In genomic region chr2:102063360-102063947, GRCh38 we compare ENCODE assay signal across 8 cellular contexts.
DNase-seq lines count a peak whose midpoint lies in the region; ATAC-seq and TF ChIP-seq lines count a peak whose summit lies in the region.

No MANE protein-coding gene starts in this region.

- no peaks in the 10 kb centered on the region for H3K9me3 ChIP-seq in esophagus muscularis mucosa

- in situ Hi-C loops in ACHN (cut with HindIII; ENCODE audit: low pct_ligation_motif_present, low pct_unique_long_range_greater_than_20kb, low sequenced_read_pairs) = no loop called here

- WGBS in esophagus muscularis mucosa = 42% methylated on average over 7 of the region's 7 CpGs

- peaks cover 50 to 73% (median 66%) of the 10 kb centered on the region in 4 donors for H3K4me1 ChIP-seq in esophagus muscularis mucosa

- peak; percentile 87 for DNase-seq in CD14-positive monocyte (ENCODE audit: low spot score)
- DNase-seq in RPMI7951 (ENCODE audit: low read depth) = peak; percentile 72
- DNase-seq in esophagus muscularis mucosa (ENCODE audit: extremely low spot score) = peak; percentile 95
- no peak for DNase-seq in omental fat pad (ENCODE audit: low spot score)
- no peak for DNase-seq in stimulated activated naive B cell treated with anti-CD40 and anti-IgM and Interleukin-4, amounts not matched to agents 10 μg/mL and 1 μg/mL and 100 μg/mL, for 72 hours
- no peak for DNase-seq in HuH-7.5 (ENCODE audit: low spot score)
- no peak for DNase-seq in ACHN
- no peak for DNase-seq in T-helper 1 cell

- TF ChIP-seq CTCF in CD14-positive monocyte (IDR thresholded peaks at IDR 0.05) = no peak
- no peak for TF ChIP-seq CTCF in esophagus muscularis mucosa (IDR thresholded peaks at IDR 0.05)
- no peak for TF ChIP-seq CTCF in omental fat pad (IDR thresholded peaks at IDR 0.05)

- H3K4me3 Mint-ChIP-seq in CD14-positive monocyte = peak overlapping the region; percentile 66 to 77
- H3K4me3 Mint-ChIP-seq in stimulated activated naive B cell treated with anti-CD40 and anti-IgM and Interleukin-4, amounts not matched to agents 10 μg/mL and 1 μg/mL and 100 μg/mL, for 72 hours = no peak overlapping the region

- H3K27me3 ChIP-seq in esophagus muscularis mucosa = no peaks in the 10 kb centered on the region

- intact Hi-C loops in CD14-positive monocyte (cut with micrococcal nuclease) (loop anchor here in 1 of 2 donors (5.0 kb wide), 1 partner anchor 36 kb away; no protein-coding TSS in a partner anchor), esophagus muscularis mucosa (cut with DNase I) (loop anchor here (5.0 kb wide), 1 partner anchor 79 kb away; the partner anchor contains the start of gene IL1R1)

- TF ChIP-seq EP300 in esophagus muscularis mucosa (IDR thresholded peaks at IDR 0.05) = peak; percentile 52

- H3K27ac ChIP-seq in esophagus muscularis mucosa (replicated peaks in 1 of 4) = peak overlapping the region; percentile 82 to 92 (median 90)

- H3K4me1 Mint-ChIP-seq in CD14-positive monocyte = peaks cover 41% of the 10 kb centered on the region
- peaks cover 15 to 26% of the 10 kb centered on the region in 2 donors for H3K4me1 Mint-ChIP-seq in stimulated activated naive B cell treated with anti-CD40 and anti-IgM and Interleukin-4, amounts not matched to agents 10 μg/mL and 1 μg/mL and 100 μg/mL, for 72 hours

- ATAC-seq in omental fat pad (ENCODE audit: low FRiP score) = peak; percentile 64
- no peak for ATAC-seq in stimulated activated naive B cell treated with anti-CD40 and anti-IgM and Interleukin-4, amounts not matched to agents 10 μg/mL and 1 μg/mL and 100 μg/mL, for 72 hours (replicated peaks)

- peak overlapping the region; percentile 93 to 99 (median 98) for H3K27ac Mint-ChIP-seq in CD14-positive monocyte
- H3K27ac Mint-ChIP-seq in stimulated activated naive B cell treated with anti-CD40 and anti-IgM and Interleukin-4, amounts not matched to agents 10 μg/mL and 1 μg/mL and 100 μg/mL, for 72 hours = no peak overlapping the region

- H3K27me3 Mint-ChIP-seq in CD14-positive monocyte (ENCODE audit: low read depth in 3 of 3) = peaks cover 0 to 2% (median 1%) of the 10 kb centered on the region in 3 donors
- H3K27me3 Mint-ChIP-seq in stimulated activated naive B cell treated with anti-CD40 and anti-IgM and Interleukin-4, amounts not matched to agents 10 μg/mL and 1 μg/mL and 100 μg/mL, for 72 hours = peaks cover 37 to 44% of the 10 kb centered on the region in 2 donors

- peaks cover 6 to 18% of the 10 kb centered on the region in 2 donors for H3K36me3 Mint-ChIP-seq in CD14-positive monocyte
- H3K36me3 Mint-ChIP-seq in stimulated activated naive B cell treated with anti-CD40 and anti-IgM and Interleukin-4, amounts not matched to agents 10 μg/mL and 1 μg/mL and 100 μg/mL, for 72 hours = no peaks in the 10 kb centered on the region

- no peaks in the 10 kb centered on the region for H3K36me3 ChIP-seq in esophagus muscularis mucosa

- no peak for TF ChIP-seq POLR2A in esophagus muscularis mucosa (IDR thresholded peaks at IDR 0.05; ENCODE audit: low read depth)

- no peak overlapping the region for H3K4me3 ChIP-seq in esophagus muscularis mucosa

- peaks cover 13 to 30% (median 14%) of the 10 kb centered on the region in 7 donors for H3K9me3 Mint-ChIP-seq in CD14-positive monocyte
- H3K9me3 Mint-ChIP-seq in stimulated activated naive B cell treated with anti-CD40 and anti-IgM and Interleukin-4, amounts not matched to agents 10 μg/mL and 1 μg/mL and 100 μg/mL, for 72 hours = peaks cover 4 to 11% of the 10 kb centered on the region in 2 donors

Comparison
In these comparisons a context has a peak if more than half of its experiments do, and no peak if none do; other contexts are left out.
1. DNase-seq: peak in CD14-positive monocyte (single experiment), RPMI7951 (single experiment) and esophagus muscularis mucosa (single experiment); none in omental fat pad (single experiment), stimulated activated naive B cell treated with anti-CD40 and anti-IgM and Interleukin-4, amounts not matched to agents 10 μg/mL and 1 μg/mL and 100 μg/mL, for 72 hours (single experiment), HuH-7.5 (single experiment), ACHN (single experiment) and T-helper 1 cell (0 of 5).
2. H3K4me3 Mint-ChIP-seq: peak in CD14-positive monocyte (2 of 2); none in stimulated activated naive B cell treated with anti-CD40 and anti-IgM and Interleukin-4, amounts not matched to agents 10 μg/mL and 1 μg/mL and 100 μg/mL, for 72 hours (0 of 2).